In the genomic region with DNA sequence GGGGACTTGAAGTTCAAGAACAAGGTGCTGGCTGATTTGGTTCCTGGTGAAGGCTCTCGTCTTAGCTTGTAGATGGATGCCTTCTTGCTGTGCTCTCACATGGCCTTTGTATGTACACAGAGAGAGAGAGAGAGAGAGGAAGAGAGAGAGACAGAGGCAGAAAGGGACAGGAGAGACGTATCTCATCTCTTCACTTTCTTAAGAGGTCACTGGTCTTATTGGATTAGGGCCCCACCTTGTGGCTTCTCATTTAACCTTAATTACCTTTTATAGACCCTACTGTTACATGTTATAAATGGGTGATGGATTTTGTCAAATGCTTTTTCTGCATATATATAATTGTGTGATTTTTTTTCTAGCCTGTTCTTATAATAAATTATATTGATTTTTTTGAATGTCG, we compare ENCODE assay signal across 9 cellular contexts.
DNase-seq lines count a peak whose midpoint lies in the region; ATAC-seq lines count a peak whose summit lies in the region.
"Had no signal": no experiment of that assay in that cellular context is flagged by ENCODE, and none has a peak within 500 bp of the region (broad histone marks: within the 10 kb centered on the region; RNA-seq: fewer than 3 reads in every experiment).

No MANE protein-coding gene starts in this region.

- no peak overlapping the region for H3K9ac ChIP-seq in adipocyte (ENCODE audit: low read length)
- H3K9ac ChIP-seq in mesendoderm (ENCODE audit: low read length), result no peak overlapping the region

- H3K4me2 ChIP-seq in mesendoderm (ENCODE audit: low read length), result no peak overlapping the region

- no peak overlapping the region for H3K27ac ChIP-seq in mesendoderm (ENCODE audit: low read depth, low read length)

- DNase-seq in NCI-H2171 treated with DMSO at 0.1 percent for 48 hours (lab: John Stamatoyannopoulos, UW) (peak; percentile 27), adipocyte (ENCODE audit: low read depth) (peak; percentile 8), mesendoderm (peak; percentile 83), DMS79 treated with DMSO at 0.1 percent for 48 hours (lab: John Stamatoyannopoulos, UW) (no peak)
- no peak for DNase-seq in effector CD8-positive, alpha-beta T cell (lab: John Stamatoyannopoulos, UW)

- H3K4ac ChIP-seq in mesendoderm (ENCODE audit: low read depth, low read length), result no peak overlapping the region

- H3K23ac ChIP-seq in mesendoderm (ENCODE audit: low read length), result no peak overlapping the region

- no peak overlapping the region for H4K5ac ChIP-seq in mesendoderm (ENCODE audit: low read length)

- no peak overlapping the region for H2BK5ac ChIP-seq in mesendoderm (ENCODE audit: low read length)

- H3K36me3 ChIP-seq in adipocyte (ENCODE audit: control insufficient read depth, insufficient read depth, low read length, severe bottlenecking) (no peaks in the 10 kb centered on the region), mesendoderm (ENCODE audit: control insufficient read depth, insufficient read depth, low read length) (no peaks in the 10 kb centered on the region)

- H3K27me3 ChIP-seq in adipocyte (replicated peaks; ENCODE audit: control insufficient read depth, insufficient read depth, low read length) (no peaks in the 10 kb centered on the region), mesendoderm (ENCODE audit: insufficient read depth, low read length, poor library complexity) (no peaks in the 10 kb centered on the region)

- ATAC-seq in GM21786 (IDR thresholded peaks at IDR 0.05; ENCODE audit: unreplicated experiment) (peak; percentile 75), GM21526 (IDR thresholded peaks at IDR 0.05; ENCODE audit: low FRiP score, unreplicated experiment) (no peak), GM18517 (IDR thresholded peaks at IDR 0.05; ENCODE audit: unreplicated experiment) (no peak)
- ATAC-seq: activated CD4-positive, CD25-positive, alpha-beta regulatory T cell treated with anti-CD3 and anti-CD28 coated beads, Interleukin-2, amount 50 U/mL, for 24 hours had no signal

- H2BK15ac ChIP-seq in mesendoderm (replicated peaks; ENCODE audit: low read depth), result no peak overlapping the region

- no peak overlapping the region for H3K56ac ChIP-seq in mesendoderm (ENCODE audit: low read length)

- no peaks in the 10 kb centered on the region for H3K9me3 ChIP-seq in adipocyte (ENCODE audit: control insufficient read depth, low read length)

- no peaks in the 10 kb centered on the region for H3K79me1 ChIP-seq in mesendoderm (ENCODE audit: low read length)

- H2AK5ac ChIP-seq in mesendoderm (ENCODE audit: low read length), result no peak overlapping the region

- H2BK120ac ChIP-seq in mesendoderm (ENCODE audit: low read depth, low read length), result no peak overlapping the region

- H3K18ac ChIP-seq in mesendoderm (ENCODE audit: low read length), result no peak overlapping the region

- H3K4me1 ChIP-seq in adipocyte (ENCODE audit: control insufficient read depth, insufficient read depth, low read length) (no peaks in the 10 kb centered on the region), mesendoderm (ENCODE audit: control insufficient read depth, low read depth, low read length) (no peaks in the 10 kb centered on the region)

- no CpG with 5 or more reads among the region's 3 CpGs for WGBS in mesendoderm (ENCODE audit: extremely low coverage, insufficient coverage, low lambda C conversion rate)

- no peak overlapping the region for H3K4me3 ChIP-seq in adipocyte (ENCODE audit: low read length)
- H3K4me3 ChIP-seq in mesendoderm (ENCODE audit: low read length), result no peak overlapping the region

- no peaks in the 10 kb centered on the region for H3K79me2 ChIP-seq in mesendoderm (ENCODE audit: control insufficient read depth, insufficient read depth, low read length)

- no peak overlapping the region for H4K8ac ChIP-seq in mesendoderm (ENCODE audit: low read depth, low read length)

Comparison
In these comparisons a context has a peak if more than half of its experiments do, and no peak if none do; other contexts are left out.
1. DNase-seq: peak in NCI-H2171 treated with DMSO at 0.1 percent for 48 hours (single experiment), adipocyte (single experiment) and mesendoderm (single experiment); none in effector CD8-positive, alpha-beta T cell (single experiment) and DMS79 treated with DMSO at 0.1 percent for 48 hours (single experiment).